19 cellular contexts compared by ENCODE assay signal in the genomic region with DNA sequence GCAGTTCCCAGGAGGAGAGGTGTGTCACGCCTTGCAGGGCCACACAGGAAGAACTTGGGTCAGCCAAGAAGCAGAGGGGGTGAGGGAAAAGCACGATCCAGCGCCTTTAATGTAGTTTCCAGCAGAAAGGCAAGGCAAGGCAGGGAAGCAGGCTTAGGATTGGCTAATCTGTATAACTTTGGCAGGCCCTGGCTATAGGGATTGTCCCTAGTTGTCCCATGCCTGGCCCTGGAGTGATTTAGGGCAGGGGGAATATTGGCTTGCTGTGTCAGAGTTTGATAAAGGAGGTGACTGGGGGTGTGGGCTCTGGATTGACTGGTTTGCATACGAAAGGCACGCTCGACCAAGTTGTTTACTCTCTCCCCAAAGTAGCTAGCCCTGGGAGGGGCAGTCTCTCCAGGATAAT. TPM values are rescaled to one million over a fixed set of nuclear protein-coding genes. Genes with fewer than 3 reads are reported as not detected.
"Had no signal": no experiment of that assay in that cellular context is flagged by ENCODE, and none has a peak within 500 bp of the region (broad histone marks: within the 10 kb centered on the region; RNA-seq: fewer than 3 reads in every experiment).

No MANE protein-coding gene starts in this region.

- H3K4me1 ChIP-seq: esophagus muscularis mucosa, upper lobe of left lung had no signal

- H3K9me3 ChIP-seq: esophagus muscularis mucosa, upper lobe of left lung had no signal

- H3K27me3 ChIP-seq: esophagus muscularis mucosa, upper lobe of left lung had no signal

- FAIRE-seq: endometrium had no signal

- ATAC-seq: activated CD4-positive, CD25-positive, alpha-beta regulatory T cell treated with anti-CD3 and anti-CD28 coated beads, Interleukin-2, amount 50 U/mL, for 24 hours; activated naive CD4-positive, alpha-beta T cell treated with anti-CD3 and anti-CD28 coated beads, Interleukin-2, amount 50 U/mL, for 72 hours; stimulated activated naive B cell treated with anti-CD40 and anti-IgM and Interleukin-4, amounts not matched to agents 10 μg/mL and 1 μg/mL and 100 μg/mL, for 72 hours had no signal

- H3K27ac ChIP-seq: esophagus muscularis mucosa, upper lobe of left lung had no signal

- DNase-seq: activated CD4-positive, alpha-beta T cell treated with anti-CD3 and anti-CD28 coated beads, Interleukin-2, amount 50 U/mL, for 4 hours; activated effector memory CD4-positive, alpha-beta T cell treated with anti-CD3 and anti-CD28 coated beads, Interleukin-2, amount 50 U/mL, for 16 hours; activated T-cell treated with anti-CD3 and anti-CD28 coated beads, Interleukin-2, amount 50 U/mL, for 24 hours; amygdala; foreskin fibroblast; glutamatergic neuron; kidney glomerular epithelial cell; right cardiac atrium; stimulated activated CD4-positive, alpha-beta T cell treated with anti-CD3 and anti-CD28 coated beads, Interleukin-2, amount 100 ng/mL, for 24 hours; stimulated activated naive B cell treated with anti-CD40 and anti-IgM and Interleukin-4, amounts not matched to agents 10 μg/mL and 1 μg/mL and 100 μg/mL, for 72 hours; substantia nigra; T-helper 2 cell; upper lobe of left lung had no signal

- H3K4me3 ChIP-seq: esophagus muscularis mucosa, upper lobe of left lung had no signal

RNA-seq across cellular contexts. Expression of gene LEP, which starts 58.0 kb away (rescaled TPM):
- total RNA-seq: activated naive CD4-positive, alpha-beta T cell treated with anti-CD3 and anti-CD28 coated beads, Interleukin-2, amount 50 U/mL, for 72 hours; esophagus muscularis mucosa; mesothelial cell of epicardium; myocyte; upper lobe of left lung had no signal
